In the genomic region with DNA sequence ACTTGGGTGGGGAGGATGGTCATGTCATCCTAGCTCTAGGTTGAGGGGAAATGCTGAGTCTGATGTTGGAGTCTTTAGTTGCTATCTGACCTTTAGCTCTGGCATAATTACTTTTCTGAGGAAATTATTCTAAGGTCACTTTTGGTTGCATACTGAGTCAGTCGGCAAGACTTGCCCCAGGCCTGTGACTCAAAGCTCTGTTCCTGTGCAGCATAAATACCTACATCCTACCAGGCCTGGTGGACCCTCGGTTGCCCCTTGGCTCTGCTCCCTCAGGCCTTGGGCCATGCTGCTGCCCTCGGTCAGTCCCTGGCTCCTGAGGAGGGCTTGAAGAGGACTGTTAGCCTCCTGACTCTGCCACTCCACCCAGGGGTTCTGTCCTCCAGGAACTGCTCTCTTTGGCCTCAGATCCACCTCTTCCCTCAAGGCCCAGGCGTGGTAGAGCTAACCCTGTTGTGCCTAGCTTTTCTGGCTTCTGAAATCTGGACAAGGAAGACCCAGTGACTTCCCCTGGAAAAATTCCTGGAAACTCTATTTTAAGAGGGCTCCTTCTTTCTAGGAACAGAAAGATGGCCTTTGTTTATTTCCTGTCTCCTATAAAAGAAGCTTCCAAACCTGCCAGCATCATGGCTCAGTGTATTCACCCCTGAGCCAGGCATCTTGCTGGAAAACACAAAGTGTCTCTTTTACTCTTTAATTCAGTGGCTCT, we compare ENCODE assay signal across 22 cellular contexts.
DNase-seq lines count a peak whose midpoint lies in the region; ATAC-seq and TF ChIP-seq lines count a peak whose summit lies in the region.
"Had no signal": no experiment of that assay in that cellular context is flagged by ENCODE, and none has a peak within 500 bp of the region (broad histone marks: within the 10 kb centered on the region; RNA-seq: fewer than 3 reads in every experiment).

No MANE protein-coding gene starts in this region.

- no peak overlapping the region for H3K9ac ChIP-seq in mesendoderm (ENCODE audit: low read length)
- H3K9ac ChIP-seq: KMS-11 had no signal

- H3K9me3 Mint-ChIP-seq in stimulated activated naive CD8-positive, alpha-beta T cell treated with anti-CD3 and anti-CD28 coated beads, Interleukin-15, amount 100 ng/mL, for 72 hours = no peaks in the 10 kb centered on the region
- H3K9me3 Mint-ChIP-seq in CD4-positive, alpha-beta T cell = no peaks in the 10 kb centered on the region
- H3K9me3 Mint-ChIP-seq: activated naive CD8-positive, alpha-beta T cell treated with anti-CD3 and anti-CD28 coated beads, Interleukin-2, amount 10 ng/mL, durations not matched to agents 7 days and 5 days had no signal

- H3K27ac ChIP-seq in RWPE1 (no peak overlapping the region), mesendoderm (ENCODE audit: low read depth, low read length) (no peak overlapping the region)
- no peak overlapping the region for H3K27ac ChIP-seq in CD4-positive, alpha-beta T cell (ENCODE audit: low read depth, low read length)
- H3K27ac ChIP-seq: brain microvascular endothelial cell, gastrocnemius medialis, KMS-11, lower lobe of right lung, psoas muscle, thyroid gland had no signal

- ATAC-seq in stimulated activated naive CD8-positive, alpha-beta T cell treated with anti-CD3 and anti-CD28 coated beads, Interleukin-15, Interleukin-2, amounts not matched to agents 100 U/mL and 50 U/mL, for 24 hours = peak; percentile 49
- ATAC-seq in stimulated activated naive CD8-positive, alpha-beta T cell treated with anti-CD3 and anti-CD28 coated beads, Interleukin-15, amount 100 ng/mL, for 72 hours = no peak
- ATAC-seq in GM18870 (IDR thresholded peaks at IDR 0.05; ENCODE audit: unreplicated experiment) = no peak
- ATAC-seq in CD4-positive, alpha-beta T cell (ENCODE audit: poor library complexity) = no peak
- ATAC-seq: gastrocnemius medialis, lower lobe of right lung, psoas muscle had no signal

- H3K4ac ChIP-seq in mesendoderm (ENCODE audit: low read depth, low read length) = no peak overlapping the region

- H3K18ac ChIP-seq in mesendoderm (ENCODE audit: low read length) = no peak overlapping the region

- no peak overlapping the region for H3K23ac ChIP-seq in mesendoderm (ENCODE audit: low read length)

- no peak for TF ChIP-seq CTCF in RWPE1 (conservative IDR thresholded peaks at IDR 0.05; ENCODE audit: low read depth)
- no peak for TF ChIP-seq CTCF in CD4-positive, alpha-beta T cell (IDR thresholded peaks at IDR 0.05)

- no peak overlapping the region for H3K27ac Mint-ChIP-seq in stimulated activated naive CD8-positive, alpha-beta T cell treated with anti-CD3 and anti-CD28 coated beads, Interleukin-15, amount 100 ng/mL, for 72 hours
- no peak overlapping the region for H3K27ac Mint-ChIP-seq in CD4-positive, alpha-beta T cell
- H3K27ac Mint-ChIP-seq: activated naive CD8-positive, alpha-beta T cell treated with anti-CD3 and anti-CD28 coated beads, Interleukin-2, amount 10 ng/mL, durations not matched to agents 7 days and 5 days had no signal

- intact Hi-C loops in CD4-positive, alpha-beta T cell (cut with DNase I, micrococcal nuclease) = no loop called here

- POLR2A ChIA-PET in RWPE1 (lab: Yijun Ruan, JAX; ENCODE audit: low non-redundant PET) = no interaction called here
- POLR2A ChIA-PET in CD4-positive, alpha-beta T cell (lab: Charles Lee) = no interaction called here

- no peak overlapping the region for H2BK120ac ChIP-seq in mesendoderm (ENCODE audit: low read depth, low read length)

- H3K36me3 Mint-ChIP-seq in CD4-positive, alpha-beta T cell (ENCODE audit: low read depth) = no peaks in the 10 kb centered on the region
- H3K36me3 Mint-ChIP-seq: activated naive CD8-positive, alpha-beta T cell treated with anti-CD3 and anti-CD28 coated beads, Interleukin-2, amount 10 ng/mL, durations not matched to agents 7 days and 5 days had no signal

- peaks cover 12% of the 10 kb centered on the region for H3K27me3 Mint-ChIP-seq in stimulated activated naive CD8-positive, alpha-beta T cell treated with anti-CD3 and anti-CD28 coated beads, Interleukin-15, amount 100 ng/mL, for 72 hours
- H3K27me3 Mint-ChIP-seq in CD4-positive, alpha-beta T cell = no peaks in the 10 kb centered on the region

- in situ Hi-C loops in HAP-1 (cut with MboI; ENCODE audit: low sequenced_read_pairs) = no loop called here

- H3K9me3 ChIP-seq in HAP-1 = no peaks in the 10 kb centered on the region
- H3K9me3 ChIP-seq in CD4-positive, alpha-beta T cell (ENCODE audit: control insufficient read depth, low read length) = no peaks in the 10 kb centered on the region
- H3K9me3 ChIP-seq: gastrocnemius medialis, thyroid gland had no signal

- H2BK15ac ChIP-seq in mesendoderm (replicated peaks; ENCODE audit: low read depth) = no peak overlapping the region

- H3K36me3 ChIP-seq in mesendoderm (ENCODE audit: control insufficient read depth, insufficient read depth, low read length) = no peaks in the 10 kb centered on the region
- no peaks in the 10 kb centered on the region for H3K36me3 ChIP-seq in HAP-1 (replicated peaks)
- H3K36me3 ChIP-seq: brain microvascular endothelial cell, gastrocnemius medialis, lower lobe of right lung, thyroid gland had no signal

- H3K4me3 Mint-ChIP-seq in stimulated activated naive CD8-positive, alpha-beta T cell treated with anti-CD3 and anti-CD28 coated beads, Interleukin-15, amount 100 ng/mL, for 72 hours = no peak overlapping the region
- no peak overlapping the region for H3K4me3 Mint-ChIP-seq in CD4-positive, alpha-beta T cell
- H3K4me3 Mint-ChIP-seq: activated naive CD8-positive, alpha-beta T cell treated with anti-CD3 and anti-CD28 coated beads, Interleukin-2, amount 10 ng/mL, durations not matched to agents 7 days and 5 days had no signal

- H3K4me1 ChIP-seq in mesendoderm (ENCODE audit: control insufficient read depth, low read depth, low read length) (no peaks in the 10 kb centered on the region), HAP-1 (no peaks in the 10 kb centered on the region)
- H3K4me1 ChIP-seq: gastrocnemius medialis, lower lobe of right lung, psoas muscle, thyroid gland had no signal

- no peak overlapping the region for H2AK5ac ChIP-seq in mesendoderm (ENCODE audit: low read length)

- H3K79me2 ChIP-seq in mesendoderm (ENCODE audit: control insufficient read depth, insufficient read depth, low read length) = no peaks in the 10 kb centered on the region

- H3K79me1 ChIP-seq in mesendoderm (ENCODE audit: low read length) = no peaks in the 10 kb centered on the region

- H3K27me3 ChIP-seq in mesendoderm (ENCODE audit: insufficient read depth, low read length, poor library complexity) (no peaks in the 10 kb centered on the region), HAP-1 (ENCODE audit: low read depth) (no peaks in the 10 kb centered on the region)
- no peaks in the 10 kb centered on the region for H3K27me3 ChIP-seq in CD4-positive, alpha-beta T cell (ENCODE audit: control insufficient read depth, insufficient read depth, low read length)
- H3K27me3 ChIP-seq: brain microvascular endothelial cell, gastrocnemius medialis, thyroid gland had no signal

- H3K4me1 Mint-ChIP-seq in stimulated activated naive CD8-positive, alpha-beta T cell treated with anti-CD3 and anti-CD28 coated beads, Interleukin-15, amount 100 ng/mL, for 72 hours = no peaks in the 10 kb centered on the region
- no peaks in the 10 kb centered on the region for H3K4me1 Mint-ChIP-seq in CD4-positive, alpha-beta T cell (ENCODE audit: low read depth)
- H3K4me1 Mint-ChIP-seq: activated naive CD8-positive, alpha-beta T cell treated with anti-CD3 and anti-CD28 coated beads, Interleukin-2, amount 10 ng/mL, durations not matched to agents 7 days and 5 days had no signal

- DNase-seq in stimulated activated naive CD8-positive, alpha-beta T cell treated with anti-CD3 and anti-CD28 coated beads, Interleukin-15, Interleukin-2, amounts not matched to agents 100 U/mL and 50 U/mL, for 24 hours = no peak
- no peak for DNase-seq in stimulated activated naive CD8-positive, alpha-beta T cell treated with anti-CD3 and anti-CD28 coated beads, Interleukin-15, amount 100 ng/mL, for 72 hours
- DNase-seq in RWPE1 (ENCODE audit: low spot score) = peak; percentile 5
- DNase-seq in mesendoderm = no peak
- no peak for DNase-seq in HAP-1 (ENCODE audit: low spot score in 2 of 2)
- DNase-seq in CD4-positive, alpha-beta T cell = no peak
- DNase-seq in activated effector memory CD4-positive, alpha-beta T cell treated with Interleukin-2 at 50 U/mL for 16 hours = no peak
- DNase-seq: activated CD4-positive, alpha-beta T cell treated with anti-CD3 and anti-CD28 coated beads, Interleukin-2, amount 50 U/mL, for 1 hour; activated naive CD8-positive, alpha-beta T cell treated with anti-CD3 and anti-CD28 coated beads, Interleukin-2, amount 10 ng/mL, durations not matched to agents 7 days and 5 days; brain microvascular endothelial cell; effector CD8-positive, alpha-beta T cell; gastrocnemius medialis; hypothalamus; lower lobe of right lung; NCI-H187; NCI-H748 treated with DMSO at 0.1 percent for 48 hours; psoas muscle; stimulated activated CD4-positive, alpha-beta T cell treated with anti-CD3 and anti-CD28 coated beads, Interleukin-1b, Interleukin-23, amount 100 ng/mL, for 48 hours; stimulated activated naive CD4-positive, alpha-beta T cell; thyroid gland had no signal

- no CpG with 5 or more reads among the region's 4 CpGs for WGBS in mesendoderm (ENCODE audit: extremely low coverage, insufficient coverage, low lambda C conversion rate)

- H4K8ac ChIP-seq in mesendoderm (ENCODE audit: low read depth, low read length) = no peak overlapping the region

- CTCF ChIA-PET in RWPE1 (lab: Yijun Ruan, JAX) = interaction anchor here (0.6 kb wide), 1 partner anchor 641 kb away, joined by 4 read pairs; no protein-coding TSS in a partner anchor
- CTCF ChIA-PET in CD4-positive, alpha-beta T cell (lab: Charles Lee) = interaction anchor here (1.1 kb wide), 1 partner anchor 10 kb away, joined by 3 read pairs; no protein-coding TSS in a partner anchor

- H3K4me2 ChIP-seq in mesendoderm (ENCODE audit: low read length) = no peak overlapping the region
- H3K4me2 ChIP-seq: KMS-11 had no signal

- H3K4me3 ChIP-seq in mesendoderm (ENCODE audit: low read length) = no peak overlapping the region
- no peak overlapping the region for H3K4me3 ChIP-seq in HAP-1
- H3K4me3 ChIP-seq: gastrocnemius medialis, lower lobe of right lung, psoas muscle, thyroid gland had no signal

- peak overlapping the region; percentile 19 for H3K56ac ChIP-seq in mesendoderm (ENCODE audit: low read length)

- H4K5ac ChIP-seq in mesendoderm (ENCODE audit: low read length) = no peak overlapping the region

- H2BK5ac ChIP-seq in mesendoderm (ENCODE audit: low read length) = no peak overlapping the region
